In genomic region chr17:60586288-60586974, GRCh38 we compare ENCODE assay signal across 1 cellular context.
TF ChIP-seq lines count a peak whose summit lies in the region.

No MANE protein-coding gene starts in this region.

TF ChIP-seq in H1, 55 proteins besides CTCF, POLR2A, EP300 and RAD21:
- TF ChIP-seq EZH2 (IDR thresholded peaks at IDR 0.05; ENCODE audit: low read depth, low read length, severe bottlenecking) = no peak
- no peak for TF ChIP-seq RBBP5 (IDR thresholded peaks at IDR 0.05; ENCODE audit: borderline replicate concordance, low read depth, low read length)
- no peak for TF ChIP-seq YY1 (IDR thresholded peaks at IDR 0.05; ENCODE audit: low read depth, low read length)
- TF ChIP-seq HDAC2 (IDR thresholded peaks at IDR 0.05; ENCODE audit: borderline replicate concordance in 1 of 2, low read depth in 2 of 2, low read length in 2 of 2) = no peak
- TF ChIP-seq RXRA (IDR thresholded peaks at IDR 0.05; ENCODE audit: insufficient read depth, low read depth, low read length) = no peak
- TF ChIP-seq ATF3 (IDR thresholded peaks at IDR 0.05; ENCODE audit: insufficient read depth, low read depth, low read length) = no peak
- TF ChIP-seq EGR1 (IDR thresholded peaks at IDR 0.05; ENCODE audit: borderline replicate concordance, low read depth, low read length) = no peak
- TF ChIP-seq USF2 (IDR thresholded peaks at IDR 0.05; ENCODE audit: low read length) = no peak
